14 cellular contexts compared by ENCODE assay signal in genomic region chr17:691423-691822, GRCh38. TPM values are rescaled to one million over a fixed set of nuclear protein-coding genes. Genes with fewer than 3 reads are reported as not detected.
DNase-seq lines count a peak whose midpoint lies in the region; ATAC-seq lines count a peak whose summit lies in the region.
"Had no signal": no experiment of that assay in that cellular context is flagged by ENCODE, and none has a peak within 500 bp of the region (broad histone marks: within the 10 kb centered on the region; RNA-seq: fewer than 3 reads in every experiment).

No MANE protein-coding gene starts in this region.

- ATAC-seq in sciatic nerve: no peak
- ATAC-seq: activated naive CD4-positive, alpha-beta T cell treated with anti-CD3 and anti-CD28 coated beads, Interleukin-2, amount 50 U/mL, for 72 hours; gastrocnemius medialis had no signal

- intact Hi-C loops in sciatic nerve (cut with DNase I): no loop called here

- DNase-seq in AG08395 (ENCODE audit: low spot score) (peak; percentile 57), LHCN-M2 (ENCODE audit: low read depth) (peak; percentile 62), astrocyte of the hippocampus (ENCODE audit: low read depth, low spot score) (peak; percentile 58), hepatic stellate cell (ENCODE audit: low spot score) (peak; percentile 26), NCI-H774 (lab: John Stamatoyannopoulos, UW) (no peak), NCI-H748 (lab: John Stamatoyannopoulos, UW; ENCODE audit: unreplicated experiment) (no peak), sciatic nerve (ENCODE audit: low spot score) (no peak)
- DNase-seq in stimulated activated naive CD4-positive, alpha-beta T cell (lab: John Stamatoyannopoulos, UW): no peak
- DNase-seq: BE2C, gastrocnemius medialis, Karpas-422, kidney, NCI-H1930 had no signal

RNA-seq across cellular contexts. Expression of gene VPS53, which starts 23.2 kb away (rescaled TPM):
- total RNA-seq in LHCN-M2 (2014; rRNA removed): 9.0 and 15.8 TPM in 2 replicates
- polyA plus RNA-seq in LHCN-M2 (2012): 32.9 TPM
- total RNA-seq in sciatic nerve: 76.6 TPM

RNA-seq across cellular contexts. Expression of gene TLCD3A, which starts 41.0 kb away (rescaled TPM):
- 20.7 and 22.7 TPM in 2 replicates for total RNA-seq in LHCN-M2 (2014; rRNA removed)
- 28.1 TPM for polyA plus RNA-seq in LHCN-M2 (2012)
- 10.1 TPM for total RNA-seq in sciatic nerve

Comparison
In these comparisons a context has a peak if more than half of its experiments do, and no peak if none do; other contexts are left out.
1. DNase-seq: peak in AG08395 (single experiment), LHCN-M2 (single experiment), astrocyte of the hippocampus (single experiment) and hepatic stellate cell (single experiment); none in NCI-H774 (single experiment), NCI-H748 (single experiment), stimulated activated naive CD4-positive, alpha-beta T cell (0 of 6) and sciatic nerve (single experiment).